2 cellular contexts compared by ENCODE assay signal in genomic region chr19:1618157-1619093, GRCh38.
TF ChIP-seq lines count a peak whose summit lies in the region.

No MANE protein-coding gene starts in this region.

TF ChIP-seq in K562, 482 proteins besides CTCF, POLR2A, EP300 and RAD21:
- TF ChIP-seq HDAC1 (IDR thresholded peaks at IDR 0.05) (no peak), UBTF (IDR thresholded peaks at IDR 0.05; ENCODE audit: borderline replicate concordance in 1 of 2, low read depth in 2 of 2, low read length in 2 of 2) (no peak), ZNF830 (CRISPR knock-in tag; IDR thresholded peaks at IDR 0.05) (no peak), PKNOX1 (IDR thresholded peaks at IDR 0.05) (0 out of 2 replicates have a peak, but pooled peaks have one; percentile 30), HMG20A (CRISPR knock-in tag; conservative IDR thresholded peaks at IDR 0.05) (no peak), NFXL1 (CRISPR knock-in tag; IDR thresholded peaks at IDR 0.05) (no peak), NR2C1 (IDR thresholded peaks at IDR 0.05) (no peak), NR2C1 (tag; IDR thresholded peaks at IDR 0.05) (no peak), SP2 (IDR thresholded peaks at IDR 0.05; ENCODE audit: extremely low read depth, low read depth, low read length, poor library complexity, severe bottlenecking) (no peak), MCM5 (IDR thresholded peaks at IDR 0.05; ENCODE audit: low read depth) (no peak), ETV1 (tag; conservative IDR thresholded peaks at IDR 0.05; ENCODE audit: low read depth) (no peak), FIP1L1 (IDR thresholded peaks at IDR 0.05; ENCODE audit: low read depth, low read length, poor library complexity, severe bottlenecking) (peak; percentile 30), ERF (CRISPR knock-in tag; IDR thresholded peaks at IDR 0.05) (no peak), POLR2G (IDR thresholded peaks at IDR 0.05; ENCODE audit: low read depth, low read length) (peak; percentile 35; the same call in 1 of the 2 replicates), ID3 (CRISPR knock-in tag; IDR thresholded peaks at IDR 0.05) (no peak), ID3 (tag; IDR thresholded peaks at IDR 0.05) (no peak), KLF1 (tag; IDR thresholded peaks at IDR 0.05) (no peak), ATF3 (IDR thresholded peaks at IDR 0.05) (no peak), ATF3 (CRISPR knock-in tag; conservative IDR thresholded peaks at IDR 0.05) (no peak), ZFPM2 (CRISPR knock-in tag; IDR thresholded peaks at IDR 0.05) (no peak)
TF ChIP-seq in K562: peak in this region for 3.

TF ChIP-seq in liver, 16 proteins besides CTCF, POLR2A, EP300 and RAD21:
- no peak for TF ChIP-seq RXRA (IDR thresholded peaks at IDR 0.05)
- no peak for TF ChIP-seq HNF4A (conservative IDR thresholded peaks at IDR 0.05)
- no peak for TF ChIP-seq EGR1 (IDR thresholded peaks at IDR 0.05; ENCODE audit: low read depth in 2 of 2)
- no peak for TF ChIP-seq ATF3 (IDR thresholded peaks at IDR 0.05)
- TF ChIP-seq ZBTB33 (IDR thresholded peaks at IDR 0.05), result no peak
- no peak for TF ChIP-seq MAX (IDR thresholded peaks at IDR 0.05)
- no peak for TF ChIP-seq TAF1 (conservative IDR thresholded peaks at IDR 0.05)
- no peak for TF ChIP-seq YY1 (IDR thresholded peaks at IDR 0.05)
TF ChIP-seq in liver: peak in this region for 0.
